Comparison of ENCODE assay signal across 11 cellular contexts in the genomic region with DNA sequence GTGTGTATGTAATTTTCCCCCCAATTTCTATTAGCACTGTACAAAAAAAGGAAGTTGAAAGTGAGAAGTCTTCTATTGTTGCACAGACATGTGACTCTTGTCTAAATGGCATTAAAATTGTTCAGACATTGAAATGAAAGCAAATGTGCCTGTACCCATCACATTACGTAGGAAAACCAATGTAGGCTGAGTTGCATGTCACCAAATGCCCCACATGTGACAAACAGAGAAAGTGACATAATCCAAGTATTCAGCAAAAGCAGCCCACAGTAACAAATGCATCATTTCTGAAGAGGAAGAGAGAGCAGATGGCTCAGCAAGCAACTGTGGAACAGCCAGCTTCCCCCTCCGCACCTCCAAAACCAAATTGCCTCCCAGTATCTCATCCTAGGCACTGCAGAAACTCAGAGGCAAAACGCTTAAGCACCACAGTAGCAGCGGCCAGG.
A peak's percentile ranks its signal among the peaks of the same experiment; 100 is the strongest.
DNase-seq lines count a peak whose midpoint lies in the region; ATAC-seq and TF ChIP-seq lines count a peak whose summit lies in the region.
"Had no signal": no experiment of that assay in that cellular context is flagged by ENCODE, and none has a peak within 500 bp of the region (broad histone marks: within the 10 kb centered on the region; RNA-seq: fewer than 3 reads in every experiment).

No MANE protein-coding gene starts in this region.

- no peaks in the 10 kb centered on the region for H3K79me2 ChIP-seq in GM23338 (replicated peaks; ENCODE audit: insufficient read depth)

- H3K27ac Mint-ChIP-seq in GM23338: no peak overlapping the region

- peaks cover 3% of the 10 kb centered on the region; the same call in 1 of the 2 replicates for H3K9me2 ChIP-seq in GM23338 (ENCODE audit: insufficient read depth)

- TF ChIP-seq CTCF in GM06990 (IDR thresholded peaks at IDR 0.05; ENCODE audit: insufficient read depth, low read length, poor library complexity, severe bottlenecking): no peak
- no peak for TF ChIP-seq CTCF in GM23338 (conservative IDR thresholded peaks at IDR 0.05; ENCODE audit: low read depth in 2 of 2)

- H3K4me3 Mint-ChIP-seq in GM23338: no peak overlapping the region

- H3K36me3 Mint-ChIP-seq in GM23338 (ENCODE audit: low read depth): no peaks in the 10 kb centered on the region

- no peaks in the 10 kb centered on the region for H3F3A ChIP-seq in GM23338 (replicated peaks; ENCODE audit: low read depth)

- H3K4me1 ChIP-seq in GM23338 (ENCODE audit: insufficient read depth): no peaks in the 10 kb centered on the region

- in situ Hi-C loops in ACHN (cut with HindIII; ENCODE audit: low pct_ligation_motif_present, low pct_unique_long_range_greater_than_20kb, low sequenced_read_pairs): no loop called here

- H3K27ac ChIP-seq in GM23338 (ENCODE audit: low read depth): no peak overlapping the region

- H3K27me3 Mint-ChIP-seq in GM23338 (ENCODE audit: insufficient read depth, low read depth, poor library complexity): no peaks in the 10 kb centered on the region

- no peaks in the 10 kb centered on the region for H4K20me1 ChIP-seq in GM23338 (replicated peaks; ENCODE audit: insufficient read depth)

- H3K9me3 Mint-ChIP-seq in GM23338: no peaks in the 10 kb centered on the region

- H3K36me3 ChIP-seq in GM06990 (ENCODE audit: control insufficient read depth, insufficient read depth, low read length) (no peaks in the 10 kb centered on the region), GM23338 (ENCODE audit: insufficient read depth) (no peaks in the 10 kb centered on the region)

- H3K4me2 ChIP-seq in GM23338: no peak overlapping the region

- DNase-seq in GM06990 (ENCODE audit: extremely low read depth, insufficient read length): peak; percentile 80
- DNase-seq in cerebellum (ENCODE audit: low spot score): peak; percentile 49
- DNase-seq in SHP77 treated with DMSO at 0.1 percent for 48 hours (lab: John Stamatoyannopoulos, UW): no peak
- DNase-seq in GM23338 (ENCODE audit: low spot score): no peak
- DNase-seq in ACHN: no peak
- no peak for DNase-seq in NCI-H1417 (lab: John Stamatoyannopoulos, UW)
- DNase-seq: activated naive CD4-positive, alpha-beta T cell; DMS 273 treated with DMSO at 0.1 percent for 48 hours; NCI-H1436 had no signal

- peak; percentile 71 for ATAC-seq in GM19438 (IDR thresholded peaks at IDR 0.05; ENCODE audit: low read depth, unreplicated experiment)
- peak; percentile 88 for ATAC-seq in HG03175 (IDR thresholded peaks at IDR 0.05; ENCODE audit: unreplicated experiment)
- no peak for ATAC-seq in GM23338

- H3K27me3 ChIP-seq in GM06990 (replicated peaks; ENCODE audit: control insufficient read depth, insufficient read depth, low read length) (no peaks in the 10 kb centered on the region), GM23338 (ENCODE audit: insufficient read depth) (no peaks in the 10 kb centered on the region)

- H3K4me1 Mint-ChIP-seq in GM23338: no peaks in the 10 kb centered on the region

- H3K4me3 ChIP-seq in GM06990 (replicated peaks; ENCODE audit: low read depth, low read length) (no peak overlapping the region), GM23338 (no peak overlapping the region)

- H2AFZ ChIP-seq in GM23338: no peak overlapping the region

TF ChIP-seq in GM23338, 12 proteins besides CTCF, POLR2A, EP300 and RAD21:
- TF ChIP-seq, protein P1, sequence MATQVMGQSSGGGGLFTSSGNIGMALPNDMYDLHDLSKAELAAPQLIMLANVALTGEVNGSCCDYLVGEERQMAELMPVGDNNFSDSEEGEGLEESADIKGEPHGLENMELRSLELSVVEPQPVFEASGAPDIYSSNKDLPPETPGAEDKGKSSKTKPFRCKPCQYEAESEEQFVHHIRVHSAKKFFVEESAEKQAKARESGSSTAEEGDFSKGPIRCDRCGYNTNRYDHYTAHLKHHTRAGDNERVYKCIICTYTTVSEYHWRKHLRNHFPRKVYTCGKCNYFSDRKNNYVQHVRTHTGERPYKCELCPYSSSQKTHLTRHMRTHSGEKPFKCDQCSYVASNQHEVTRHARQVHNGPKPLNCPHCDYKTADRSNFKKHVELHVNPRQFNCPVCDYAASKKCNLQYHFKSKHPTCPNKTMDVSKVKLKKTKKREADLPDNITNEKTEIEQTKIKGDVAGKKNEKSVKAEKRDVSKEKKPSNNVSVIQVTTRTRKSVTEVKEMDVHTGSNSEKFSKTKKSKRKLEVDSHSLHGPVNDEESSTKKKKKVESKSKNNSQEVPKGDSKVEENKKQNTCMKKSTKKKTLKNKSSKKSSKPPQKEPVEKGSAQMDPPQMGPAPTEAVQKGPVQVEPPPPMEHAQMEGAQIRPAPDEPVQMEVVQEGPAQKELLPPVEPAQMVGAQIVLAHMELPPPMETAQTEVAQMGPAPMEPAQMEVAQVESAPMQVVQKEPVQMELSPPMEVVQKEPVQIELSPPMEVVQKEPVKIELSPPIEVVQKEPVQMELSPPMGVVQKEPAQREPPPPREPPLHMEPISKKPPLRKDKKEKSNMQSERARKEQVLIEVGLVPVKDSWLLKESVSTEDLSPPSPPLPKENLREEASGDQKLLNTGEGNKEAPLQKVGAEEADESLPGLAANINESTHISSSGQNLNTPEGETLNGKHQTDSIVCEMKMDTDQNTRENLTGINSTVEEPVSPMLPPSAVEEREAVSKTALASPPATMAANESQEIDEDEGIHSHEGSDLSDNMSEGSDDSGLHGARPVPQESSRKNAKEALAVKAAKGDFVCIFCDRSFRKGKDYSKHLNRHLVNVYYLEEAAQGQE (IDR thresholded peaks at IDR 0.05; ENCODE audit: unreplicated experiment): no peak
- TF ChIP-seq, protein P2, sequence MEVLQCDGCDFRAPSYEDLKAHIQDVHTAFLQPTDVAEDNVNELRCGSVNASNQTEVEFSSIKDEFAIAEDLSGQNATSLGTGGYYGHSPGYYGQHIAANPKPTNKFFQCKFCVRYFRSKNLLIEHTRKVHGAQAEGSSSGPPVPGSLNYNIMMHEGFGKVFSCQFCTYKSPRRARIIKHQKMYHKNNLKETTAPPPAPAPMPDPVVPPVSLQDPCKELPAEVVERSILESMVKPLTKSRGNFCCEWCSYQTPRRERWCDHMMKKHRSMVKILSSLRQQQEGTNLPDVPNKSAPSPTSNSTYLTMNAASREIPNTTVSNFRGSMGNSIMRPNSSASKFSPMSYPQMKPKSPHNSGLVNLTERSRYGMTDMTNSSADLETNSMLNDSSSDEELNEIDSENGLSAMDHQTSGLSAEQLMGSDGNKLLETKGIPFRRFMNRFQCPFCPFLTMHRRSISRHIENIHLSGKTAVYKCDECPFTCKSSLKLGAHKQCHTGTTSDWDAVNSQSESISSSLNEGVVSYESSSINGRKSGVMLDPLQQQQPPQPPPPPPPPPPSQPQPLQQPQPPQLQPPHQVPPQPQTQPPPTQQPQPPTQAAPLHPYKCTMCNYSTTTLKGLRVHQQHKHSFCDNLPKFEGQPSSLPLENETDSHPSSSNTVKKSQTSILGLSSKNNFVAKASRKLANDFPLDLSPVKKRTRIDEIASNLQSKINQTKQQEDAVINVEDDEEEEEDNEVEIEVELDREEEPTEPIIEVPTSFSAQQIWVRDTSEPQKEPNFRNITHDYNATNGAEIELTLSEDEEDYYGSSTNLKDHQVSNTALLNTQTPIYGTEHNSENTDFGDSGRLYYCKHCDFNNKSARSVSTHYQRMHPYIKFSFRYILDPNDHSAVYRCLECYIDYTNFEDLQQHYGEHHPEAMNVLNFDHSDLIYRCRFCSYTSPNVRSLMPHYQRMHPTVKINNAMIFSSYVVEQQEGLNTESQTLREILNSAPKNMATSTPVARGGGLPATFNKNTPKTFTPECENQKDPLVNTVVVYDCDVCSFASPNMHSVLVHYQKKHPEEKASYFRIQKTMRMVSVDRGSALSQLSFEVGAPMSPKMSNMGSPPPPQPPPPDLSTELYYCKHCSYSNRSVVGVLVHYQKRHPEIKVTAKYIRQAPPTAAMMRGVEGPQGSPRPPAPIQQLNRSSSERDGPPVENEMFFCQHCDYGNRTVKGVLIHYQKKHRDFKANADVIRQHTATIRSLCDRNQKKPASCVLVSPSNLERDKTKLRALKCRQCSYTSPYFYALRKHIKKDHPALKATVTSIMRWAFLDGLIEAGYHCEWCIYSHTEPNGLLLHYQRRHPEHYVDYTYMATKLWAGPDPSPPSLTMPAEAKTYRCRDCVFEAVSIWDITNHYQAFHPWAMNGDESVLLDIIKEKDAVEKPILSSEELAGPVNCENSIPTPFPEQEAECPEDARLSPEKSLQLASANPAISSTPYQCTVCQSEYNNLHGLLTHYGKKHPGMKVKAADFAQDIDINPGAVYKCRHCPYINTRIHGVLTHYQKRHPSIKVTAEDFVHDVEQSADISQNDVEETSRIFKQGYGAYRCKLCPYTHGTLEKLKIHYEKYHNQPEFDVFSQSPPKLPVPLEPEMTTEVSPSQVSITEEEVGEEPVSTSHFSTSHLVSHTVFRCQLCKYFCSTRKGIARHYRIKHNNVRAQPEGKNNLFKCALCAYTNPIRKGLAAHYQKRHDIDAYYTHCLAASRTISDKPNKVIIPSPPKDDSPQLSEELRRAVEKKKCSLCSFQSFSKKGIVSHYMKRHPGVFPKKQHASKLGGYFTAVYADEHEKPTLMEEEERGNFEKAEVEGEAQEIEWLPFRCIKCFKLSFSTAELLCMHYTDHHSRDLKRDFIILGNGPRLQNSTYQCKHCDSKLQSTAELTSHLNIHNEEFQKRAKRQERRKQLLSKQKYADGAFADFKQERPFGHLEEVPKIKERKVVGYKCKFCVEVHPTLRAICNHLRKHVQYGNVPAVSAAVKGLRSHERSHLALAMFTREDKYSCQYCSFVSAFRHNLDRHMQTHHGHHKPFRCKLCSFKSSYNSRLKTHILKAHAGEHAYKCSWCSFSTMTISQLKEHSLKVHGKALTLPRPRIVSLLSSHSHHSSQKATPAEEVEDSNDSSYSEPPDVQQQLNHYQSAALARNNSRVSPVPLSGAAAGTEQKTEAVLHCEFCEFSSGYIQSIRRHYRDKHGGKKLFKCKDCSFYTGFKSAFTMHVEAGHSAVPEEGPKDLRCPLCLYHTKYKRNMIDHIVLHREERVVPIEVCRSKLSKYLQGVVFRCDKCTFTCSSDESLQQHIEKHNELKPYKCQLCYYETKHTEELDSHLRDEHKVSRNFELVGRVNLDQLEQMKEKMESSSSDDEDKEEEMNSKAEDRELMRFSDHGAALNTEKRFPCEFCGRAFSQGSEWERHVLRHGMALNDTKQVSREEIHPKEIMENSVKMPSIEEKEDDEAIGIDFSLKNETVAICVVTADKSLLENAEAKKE (CRISPR knock-in tag; IDR thresholded peaks at IDR 0.05): no peak

Comparison
In these comparisons a context has a peak if more than half of its experiments do, and no peak if none do; other contexts are left out.
1. DNase-seq: peak in GM06990 (single experiment) and cerebellum (single experiment); none in SHP77 treated with DMSO at 0.1 percent for 48 hours (single experiment), GM23338 (single experiment), ACHN (single experiment) and NCI-H1417 (0 of 3).